In the genomic region with DNA sequence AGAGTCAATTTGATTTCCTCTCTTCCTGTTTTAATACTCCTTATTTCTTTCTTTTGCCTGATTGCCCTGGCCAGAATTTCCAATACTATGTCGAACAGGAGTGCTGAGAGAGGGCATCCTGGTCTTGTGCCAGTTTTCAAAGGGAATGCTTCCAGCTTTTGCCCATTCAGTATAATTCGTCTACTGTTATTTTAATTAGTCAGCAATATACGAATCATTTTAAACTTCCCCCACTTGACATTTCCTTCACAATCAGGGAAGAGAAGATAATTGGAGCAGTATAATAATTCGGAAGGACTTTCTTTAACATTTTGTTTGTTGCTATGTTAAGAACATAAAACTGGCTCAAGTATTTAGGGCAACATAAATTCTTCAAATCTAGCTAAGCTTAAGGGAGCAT, we compare ENCODE assay signal across 27 cellular contexts.
"Had no signal": no experiment of that assay in that cellular context is flagged by ENCODE, and none has a peak within 500 bp of the region (broad histone marks: within the 10 kb centered on the region; RNA-seq: fewer than 3 reads in every experiment).

No MANE protein-coding gene starts in this region.

- H3K36me3 ChIP-seq: brain microvascular endothelial cell had no signal

- H3K27me3 ChIP-seq: brain microvascular endothelial cell had no signal

- H3K4me1 Mint-ChIP-seq: activated B cell treated with CpG ODN at 0.5 μM for 24 hours; activated CD4-positive, alpha-beta T cell treated with anti-CD3 and anti-CD28 coated beads, Interleukin-2, amount 10 ng/mL, durations not matched to agents 24 days and 14 days; T-helper 17 cell had no signal

- ATAC-seq: activated T-cell treated with anti-CD3 and anti-CD28 coated beads, Interleukin-2, amount 50 U/mL, for 4 hours; T-helper 17 cell had no signal

- FAIRE-seq: astrocyte, colon had no signal

- H3K27ac ChIP-seq: brain microvascular endothelial cell had no signal

- DNase-seq: activated B cell treated with CpG ODN at 0.5 μM for 24 hours; activated CD4-positive, alpha-beta memory T cell treated with anti-CD3 and anti-CD28 coated beads for 36 hours; activated CD4-positive, alpha-beta T cell treated with anti-CD3 and anti-CD28 coated beads for 1 hour; activated CD4-positive, alpha-beta T cell treated with anti-CD3 and anti-CD28 coated beads, Interleukin-2, amount 10 ng/mL, durations not matched to agents 24 days and 14 days; activated CD8-positive, alpha-beta memory T cell treated with anti-CD3 and anti-CD28 coated beads for 24 hours; activated gamma-delta T cell; activated naive CD4-positive, alpha-beta T cell treated with anti-CD3 and anti-CD28 coated beads for 36 hours; activated T-cell treated with anti-CD3 and anti-CD28 coated beads, Interleukin-2, amount 50 U/mL, for 4 hours; amygdala; brain microvascular endothelial cell; cerebellar nuclear complex; NCI-H1092; NCI-H1417 treated with DMSO at 0.1 percent for 48 hours; NCI-H1694; NCI-H2029; NCI-H2107; NCI-H2171 treated with DMSO at 0.1 percent for 48 hours; NCI-H345; NCI-H510A; NCI-H526 treated with DMSO at 0.1 percent for 48 hours; NCI-H82; SIG-M5; T-helper 17 cell; T-helper 9 cell had no signal

- H3K36me3 Mint-ChIP-seq: activated CD4-positive, alpha-beta memory T cell treated with anti-CD3 and anti-CD28 coated beads for 36 hours; activated naive CD8-positive, alpha-beta T cell had no signal

- H3K27ac Mint-ChIP-seq: activated B cell treated with CpG ODN at 0.5 μM for 24 hours; activated CD4-positive, alpha-beta memory T cell treated with anti-CD3 and anti-CD28 coated beads for 36 hours; activated CD4-positive, alpha-beta T cell treated with anti-CD3 and anti-CD28 coated beads, Interleukin-2, amount 10 ng/mL, durations not matched to agents 24 days and 14 days; activated naive CD4-positive, alpha-beta T cell treated with anti-CD3 and anti-CD28 coated beads for 36 hours; activated naive CD8-positive, alpha-beta T cell; T-helper 17 cell had no signal

- H3K27me3 Mint-ChIP-seq: activated B cell treated with CpG ODN at 0.5 μM for 24 hours; activated CD4-positive, alpha-beta memory T cell treated with anti-CD3 and anti-CD28 coated beads for 36 hours; activated CD4-positive, alpha-beta T cell treated with anti-CD3 and anti-CD28 coated beads, Interleukin-2, amount 10 ng/mL, durations not matched to agents 24 days and 14 days; activated naive CD8-positive, alpha-beta T cell; T-helper 17 cell had no signal

- H3K4me3 Mint-ChIP-seq: activated B cell treated with CpG ODN at 0.5 μM for 24 hours; activated CD4-positive, alpha-beta memory T cell treated with anti-CD3 and anti-CD28 coated beads for 36 hours; activated CD4-positive, alpha-beta T cell treated with anti-CD3 and anti-CD28 coated beads, Interleukin-2, amount 10 ng/mL, durations not matched to agents 24 days and 14 days; activated naive CD4-positive, alpha-beta T cell treated with anti-CD3 and anti-CD28 coated beads for 36 hours; activated naive CD8-positive, alpha-beta T cell; activated T-cell treated with anti-CD3 and anti-CD28 coated beads, Interleukin-2, amount 50 U/mL, for 4 hours; T-helper 17 cell had no signal
